In the genomic region with DNA sequence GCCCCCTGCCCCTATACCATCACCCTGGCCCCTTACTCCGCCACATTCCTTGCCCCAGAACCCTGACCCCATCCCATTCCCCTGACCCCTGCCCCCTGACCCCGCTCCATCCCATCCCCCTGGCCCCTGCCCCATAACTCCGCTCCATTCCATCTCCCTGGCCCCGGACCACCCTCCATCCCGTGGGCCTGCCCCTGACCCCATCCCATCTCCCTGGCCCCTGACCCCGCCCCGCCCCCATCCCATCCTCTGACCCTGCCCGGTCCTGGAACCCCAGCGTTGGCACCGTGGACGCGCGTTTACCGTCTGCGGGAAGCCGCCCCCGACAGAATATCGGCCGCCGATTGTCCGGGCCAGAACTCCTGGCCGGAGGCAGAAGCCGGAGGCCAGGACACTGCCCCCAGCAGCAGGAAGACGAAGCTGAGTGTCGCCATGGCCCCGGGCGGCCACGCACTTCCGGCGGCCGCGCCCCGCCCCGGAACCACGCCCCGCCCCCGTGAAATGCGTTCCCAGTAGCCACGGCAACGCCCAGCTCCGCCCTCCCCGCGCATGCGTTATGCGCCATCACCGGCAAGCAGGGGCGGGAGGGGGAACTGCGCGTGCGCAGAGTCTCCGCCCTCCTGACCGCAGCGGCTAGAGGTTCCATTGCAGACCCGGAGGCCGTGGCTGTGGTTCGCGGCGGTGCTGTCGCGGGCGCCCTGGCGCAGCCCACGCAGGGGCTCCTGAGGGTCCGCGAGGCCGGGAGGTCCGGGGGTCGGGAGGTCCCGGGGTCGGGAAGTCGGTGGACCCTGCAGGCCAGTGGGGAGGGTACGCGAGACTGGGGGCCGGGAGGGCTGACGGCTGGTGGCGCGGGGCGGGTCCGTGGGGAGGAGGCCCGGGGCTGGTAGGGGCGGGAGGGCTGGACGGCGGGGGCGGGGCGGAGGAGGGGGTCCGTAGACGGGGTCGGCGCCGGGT, we compare ENCODE assay signal across 8 cellular contexts. TPM values are rescaled to one million over a fixed set of nuclear protein-coding genes. Genes with fewer than 3 reads are reported as not detected.
DNase-seq lines count a peak whose midpoint lies in the region; ATAC-seq and TF ChIP-seq lines count a peak whose summit lies in the region.

A gene with protein sequence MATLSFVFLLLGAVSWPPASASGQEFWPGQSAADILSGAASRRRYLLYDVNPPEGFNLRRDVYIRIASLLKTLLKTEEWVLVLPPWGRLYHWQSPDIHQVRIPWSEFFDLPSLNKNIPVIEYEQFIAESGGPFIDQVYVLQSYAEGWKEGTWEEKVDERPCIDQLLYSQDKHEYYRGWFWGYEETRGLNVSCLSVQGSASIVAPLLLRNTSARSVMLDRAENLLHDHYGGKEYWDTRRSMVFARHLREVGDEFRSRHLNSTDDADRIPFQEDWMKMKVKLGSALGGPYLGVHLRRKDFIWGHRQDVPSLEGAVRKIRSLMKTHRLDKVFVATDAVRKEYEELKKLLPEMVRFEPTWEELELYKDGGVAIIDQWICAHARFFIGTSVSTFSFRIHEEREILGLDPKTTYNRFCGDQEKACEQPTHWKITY (minus strand): TSS at position 458 of the 954 bp plus-strand sequence. CDS start 24 bp downstream, at position 434.

- H3K9me3 ChIP-seq in T-helper 17 cell (ENCODE audit: control insufficient read depth, low read length, poor library complexity, severe bottlenecking) (no peaks in the 10 kb centered on the region), heart right ventricle (no peaks in the 10 kb centered on the region), upper lobe of right lung (no peaks in the 10 kb centered on the region)

- H3K4me1 Mint-ChIP-seq in T-helper 17 cell (peaks cover 18% of the 10 kb centered on the region), progenitor cell of endocrine pancreas (ENCODE audit: low read depth) (peaks cover 9% of the 10 kb centered on the region)

- H3K36me3 Mint-ChIP-seq in T-helper 17 cell (ENCODE audit: low read depth): peaks cover 5% of the 10 kb centered on the region
- peaks cover 14% of the 10 kb centered on the region for H3K36me3 Mint-ChIP-seq in progenitor cell of endocrine pancreas (ENCODE audit: insufficient read depth)

- H3K4me1 ChIP-seq in heart right ventricle (peaks cover 16 to 40% (median 28%) of the 10 kb centered on the region in 9 donors), upper lobe of right lung (peaks cover 26% of the 10 kb centered on the region)

- H3K27ac ChIP-seq in heart right ventricle: peak within 1 kb of the TSS in 9 of 10 donors; percentile 35 to 90 (median 81)
- H3K27ac ChIP-seq in upper lobe of right lung: peak within 1 kb of the TSS; percentile 78

- peaks cover 0 to 34% (median 19%) of the 10 kb centered on the region in 9 donors for H3K36me3 ChIP-seq in heart right ventricle
- peaks cover 30% of the 10 kb centered on the region for H3K36me3 ChIP-seq in upper lobe of right lung

- peak; percentile 79 for ATAC-seq in GM18502 (IDR thresholded peaks at IDR 0.05; ENCODE audit: poor library complexity, unreplicated experiment)
- ATAC-seq in HG02943 (IDR thresholded peaks at IDR 0.05; ENCODE audit: low read depth, unreplicated experiment): peak; percentile 69
- peak; percentile 88 for ATAC-seq in T-helper 17 cell
- ATAC-seq in heart right ventricle: peak; percentile 89 to 93 (median 92)
- ATAC-seq in upper lobe of right lung: peak; percentile 92

- H3K27me3 Mint-ChIP-seq in T-helper 17 cell (no peaks in the 10 kb centered on the region), progenitor cell of endocrine pancreas (no peaks in the 10 kb centered on the region)

- DNase-seq in NCI-H187 treated with DMSO at 0.1 percent for 48 hours (lab: John Stamatoyannopoulos, UW): peak; percentile 45
- DNase-seq in T-helper 17 cell: peak; percentile 99
- peak; percentile 85 for DNase-seq in amniotic stem cell (lab: John Stamatoyannopoulos, UW)
- DNase-seq in heart right ventricle: peak; percentile 97 to 99
- peak; percentile 99 for DNase-seq in progenitor cell of endocrine pancreas (ENCODE audit: low spot score, unreplicated experiment)
- DNase-seq in upper lobe of right lung: peak; percentile 98

- intact Hi-C loops in heart right ventricle (cut with DNase I): loop anchor here in 3 of 10 donors (10.0 kb wide), 2 partner anchors 143 to 333 kb away; no protein-coding TSS in a partner anchor
- intact Hi-C loops in upper lobe of right lung (cut with DNase I): no loop called here

- no peaks in the 10 kb centered on the region for H3K27me3 ChIP-seq in heart right ventricle
- no peaks in the 10 kb centered on the region for H3K27me3 ChIP-seq in upper lobe of right lung

- no peaks in the 10 kb centered on the region for H3K9me3 Mint-ChIP-seq in progenitor cell of endocrine pancreas (ENCODE audit: low read depth)

- H3K27ac Mint-ChIP-seq in T-helper 17 cell: peak within 1 kb of the TSS; percentile 68
- peak within 1 kb of the TSS; percentile 91 for H3K27ac Mint-ChIP-seq in progenitor cell of endocrine pancreas

- H3K4me3 ChIP-seq in heart right ventricle (peak within 1 kb of the TSS; percentile 41 to 77 (median 68)), upper lobe of right lung (peak within 1 kb of the TSS; percentile 67)

- TF ChIP-seq CTCF in heart right ventricle (IDR thresholded peaks at IDR 0.05) (peak in 1 of 9 donors; percentile 3), progenitor cell of endocrine pancreas (IDR thresholded peaks at IDR 0.05; ENCODE audit: unreplicated experiment) (no peak), upper lobe of right lung (IDR thresholded peaks at IDR 0.05) (no peak)

- peak within 1 kb of the TSS; percentile 91 for H3K4me3 Mint-ChIP-seq in T-helper 17 cell
- peak within 1 kb of the TSS; percentile 79 for H3K4me3 Mint-ChIP-seq in progenitor cell of endocrine pancreas (ENCODE audit: low read depth)

- 1% methylated on average over 80 to 89 of the region's 90 CpGs for WGBS in heart right ventricle, 2 donors

RNA-seq across cellular contexts. Expression of the gene that starts here (rescaled TPM):
- 10 to 100 TPM; 48.5 to 66.4 TPM for total RNA-seq in T-helper 17 cell
- 10 to 100 TPM; 12.7 to 20.4 (median 16.3) TPM for total RNA-seq in heart right ventricle
- 10 to 100 TPM; 18.9 to 20.6 TPM for polyA plus RNA-seq in heart right ventricle
- total RNA-seq in progenitor cell of endocrine pancreas: 47.8 and 51.5 TPM in 2 replicates
- total RNA-seq in upper lobe of right lung: 29.0 TPM

Comparison
In these comparisons a context has a peak if more than half of its experiments do, and no peak if none do; other contexts are left out.
1. Peak in every context shown above with its lines: DNase-seq, ATAC-seq, H3K4me3 ChIP-seq and H3K27ac ChIP-seq.
2. DNase-seq: peak in every context shown above with its lines; median percentile 99 in T-helper 17 cell; 99 in progenitor cell of endocrine pancreas; 98 in heart right ventricle; 98 in upper lobe of right lung; 85 in amniotic stem cell; 45 in NCI-H187 treated with DMSO at 0.1 percent for 48 hours.